ENCODE assay signal across 21 cellular contexts in the genomic region with DNA sequence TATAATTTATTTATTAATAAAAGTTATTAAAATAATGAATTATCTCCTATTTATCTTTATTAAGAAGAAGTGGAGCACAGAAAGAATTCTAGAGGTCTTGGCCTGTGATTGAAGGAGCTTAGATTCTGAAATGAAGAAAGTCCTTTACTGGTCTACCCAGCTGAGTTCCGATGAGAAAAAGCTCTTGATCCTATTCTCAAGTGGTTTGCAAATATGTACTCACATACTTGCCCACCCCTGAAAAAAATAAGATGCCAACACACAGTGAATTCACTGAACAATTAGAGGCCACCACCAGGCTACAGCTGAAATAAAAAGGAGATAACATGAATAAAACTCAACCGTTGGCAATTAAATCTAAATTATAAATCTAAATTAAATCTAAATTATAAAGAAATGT.
"Had no signal": no experiment of that assay in that cellular context is flagged by ENCODE, and none has a peak within 500 bp of the region (broad histone marks: within the 10 kb centered on the region; RNA-seq: fewer than 3 reads in every experiment).

No MANE protein-coding gene starts in this region.

- H3K4me2 ChIP-seq: hepatocyte had no signal

- ATAC-seq: left cardiac atrium; left ventricle myocardium superior; psoas muscle; right lobe of liver; stimulated activated naive B cell treated with anti-CD40 and anti-IgM and Interleukin-4, amounts not matched to agents 10 μg/mL and 1 μg/mL and 100 μg/mL, for 72 hours; stimulated activated naive CD8-positive, alpha-beta T cell treated with anti-CD3 and anti-CD28 coated beads, Interleukin-15, amount 100 ng/mL, for 72 hours had no signal

- H3K27ac Mint-ChIP-seq: dendritic cell treated with granulocyte-macrophage colony-stimulating factor and Interleukin-4, amounts not matched to agents 40 ng/mL and 50 ng/mL, for 4 days; naive B cell; nephron; stimulated activated naive B cell treated with anti-CD40 and anti-IgM and Interleukin-4, amounts not matched to agents 10 μg/mL and 1 μg/mL and 100 μg/mL, for 72 hours; stimulated activated naive CD8-positive, alpha-beta T cell treated with anti-CD3 and anti-CD28 coated beads, Interleukin-15, amount 100 ng/mL, for 72 hours had no signal

- H3K4me3 Mint-ChIP-seq: dendritic cell treated with granulocyte-macrophage colony-stimulating factor and Interleukin-4, amounts not matched to agents 40 ng/mL and 50 ng/mL, for 4 days; naive B cell; nephron; stimulated activated naive B cell treated with anti-CD40 and anti-IgM and Interleukin-4, amounts not matched to agents 10 μg/mL and 1 μg/mL and 100 μg/mL, for 72 hours; stimulated activated naive CD8-positive, alpha-beta T cell treated with anti-CD3 and anti-CD28 coated beads, Interleukin-15, amount 100 ng/mL, for 72 hours had no signal

- H3K9me3 Mint-ChIP-seq: dendritic cell treated with granulocyte-macrophage colony-stimulating factor and Interleukin-4, amounts not matched to agents 40 ng/mL and 50 ng/mL, for 4 days had no signal

- H3K36me3 ChIP-seq: esophagus squamous epithelium, right lobe of liver, uterus had no signal

- H3K27me3 ChIP-seq: esophagus squamous epithelium, hepatocyte, right lobe of liver, testis, uterus had no signal

- H3K79me2 ChIP-seq: hepatocyte, parathyroid adenoma had no signal

- DNase-seq: esophagus squamous epithelium; foreskin melanocyte; head of caudate nucleus; kidney; left cardiac atrium; left ventricle myocardium superior; mesendoderm; naive B cell; psoas muscle; retina; right lobe of liver; stimulated activated CD4-positive, alpha-beta T cell treated with anti-CD3 and anti-CD28 coated beads, Interleukin-4, amount 100 ng/mL, for 24 hours; stimulated activated naive B cell treated with anti-CD40 and anti-IgM and Interleukin-4, amounts not matched to agents 10 μg/mL and 1 μg/mL and 100 μg/mL, for 72 hours; stimulated activated naive CD8-positive, alpha-beta T cell treated with anti-CD3 and anti-CD28 coated beads, Interleukin-15, amount 100 ng/mL, for 72 hours; testis; trophoblast cell; uterus had no signal

- H3K9ac ChIP-seq: parathyroid adenoma had no signal

- H3K27me3 Mint-ChIP-seq: dendritic cell treated with granulocyte-macrophage colony-stimulating factor and Interleukin-4, amounts not matched to agents 40 ng/mL and 50 ng/mL, for 4 days; naive B cell; stimulated activated naive B cell treated with anti-CD40 and anti-IgM and Interleukin-4, amounts not matched to agents 10 μg/mL and 1 μg/mL and 100 μg/mL, for 72 hours; stimulated activated naive CD8-positive, alpha-beta T cell treated with anti-CD3 and anti-CD28 coated beads, Interleukin-15, amount 100 ng/mL, for 72 hours had no signal

- H3K27ac ChIP-seq: esophagus squamous epithelium, hepatocyte, parathyroid adenoma, psoas muscle, right lobe of liver, testis had no signal

- H3K4me1 ChIP-seq: esophagus squamous epithelium, parathyroid adenoma, psoas muscle, right lobe of liver, testis, uterus had no signal

- H3K4me1 Mint-ChIP-seq: naive B cell; nephron; stimulated activated naive B cell treated with anti-CD40 and anti-IgM and Interleukin-4, amounts not matched to agents 10 μg/mL and 1 μg/mL and 100 μg/mL, for 72 hours; stimulated activated naive CD8-positive, alpha-beta T cell treated with anti-CD3 and anti-CD28 coated beads, Interleukin-15, amount 100 ng/mL, for 72 hours had no signal

- H3K36me3 Mint-ChIP-seq: naive B cell; stimulated activated naive B cell treated with anti-CD40 and anti-IgM and Interleukin-4, amounts not matched to agents 10 μg/mL and 1 μg/mL and 100 μg/mL, for 72 hours had no signal

- H2AFZ ChIP-seq: hepatocyte, parathyroid adenoma had no signal

- H3K9me3 ChIP-seq: esophagus squamous epithelium, right lobe of liver, testis, uterus had no signal

- H3K4me3 ChIP-seq: esophagus squamous epithelium, hepatocyte, psoas muscle, right lobe of liver, testis had no signal
